ENCODE assay signal across 21 cellular contexts in the genomic region with DNA sequence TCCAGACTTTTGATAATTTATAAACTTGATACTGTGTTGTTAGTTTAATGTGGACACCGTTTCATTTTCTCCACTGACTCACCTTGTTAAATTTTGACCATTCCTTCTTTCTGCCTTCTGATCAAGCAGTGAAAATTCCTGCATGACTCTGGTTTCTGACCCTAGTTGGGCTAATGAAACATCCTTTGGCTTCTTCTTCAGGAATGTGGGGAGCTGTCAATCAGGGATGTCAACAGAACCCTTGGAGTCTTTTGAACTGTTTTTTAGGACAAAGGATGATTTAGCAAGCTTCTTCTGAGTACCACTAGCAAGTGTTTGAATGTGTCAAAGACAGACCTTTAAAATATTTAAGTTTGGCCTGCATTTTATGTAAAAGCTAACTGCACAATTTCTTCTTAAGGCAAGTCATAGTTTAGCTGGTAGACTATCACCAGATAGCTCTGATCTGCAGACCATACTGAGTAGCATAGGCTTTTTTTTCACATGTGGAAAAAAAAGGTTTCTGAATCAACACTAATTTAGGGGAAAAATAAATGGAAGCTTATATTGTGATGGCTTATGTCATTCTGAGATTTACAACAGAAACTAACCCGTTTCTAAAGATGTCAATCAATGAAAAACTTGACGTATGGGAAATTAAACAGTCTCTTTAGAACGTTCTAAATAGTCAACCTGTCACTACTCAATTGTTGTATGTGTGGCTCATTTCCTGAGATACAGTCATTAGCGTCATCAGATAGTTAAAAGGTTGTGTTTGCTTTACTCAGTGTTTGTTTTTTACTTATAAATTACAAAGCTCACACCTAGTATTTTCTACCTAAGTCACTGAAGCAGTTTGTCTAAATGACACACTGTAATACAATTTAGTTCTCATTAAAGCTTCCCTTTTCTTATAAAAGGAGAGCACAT.
A peak's percentile ranks its signal among the peaks of the same experiment; 100 is the strongest.
DNase-seq lines count a peak whose midpoint lies in the region; ATAC-seq and TF ChIP-seq lines count a peak whose summit lies in the region.
"Had no signal": no experiment of that assay in that cellular context is flagged by ENCODE, and none has a peak within 500 bp of the region (broad histone marks: within the 10 kb centered on the region; RNA-seq: fewer than 3 reads in every experiment).

No MANE protein-coding gene starts in this region.

- H3K27ac Mint-ChIP-seq in chondrocyte (ENCODE audit: unreplicated experiment), result peak overlapping the region; percentile 14
- no peak overlapping the region for H3K27ac Mint-ChIP-seq in WTC11
- H3K27ac Mint-ChIP-seq in T-cell, result no peak overlapping the region
- H3K27ac Mint-ChIP-seq: activated T-helper 2 cell treated with anti-CD3 and anti-CD28 coated beads, Interferon-gamma antibody, Interleukin-2, Interleukin-4, amounts not matched to agents 10 μg/mL and 5 μg/mL and 100 μg/mL, durations not matched to agents 14 hours and 24 hours and 36 hours; B cell; naive thymus-derived CD8-positive, alpha-beta T cell; stimulated activated memory B cell treated with anti-CD40 and anti-IgM and Interleukin-4, amounts not matched to agents 10 μg/mL and 1 μg/mL and 100 μg/mL, for 72 hours had no signal

- H3K36me3 ChIP-seq in mesendoderm (ENCODE audit: control insufficient read depth, insufficient read depth, low read length), result no peaks in the 10 kb centered on the region
- H3K36me3 ChIP-seq: MG63, right lobe of liver had no signal

- H4K8ac ChIP-seq in mesendoderm (ENCODE audit: low read depth, low read length), result no peak overlapping the region

- CTCF ChIA-PET in WTC11 (lab: Charles Lee) (interaction anchor here (0.5 to 0.9 kb wide), 2 partner anchors 44 to 89 kb away, joined by 4 read pairs; no protein-coding TSS in a partner anchor), T-cell (lab: Charles Lee) (no interaction called here)

- H3K9me3 Mint-ChIP-seq in chondrocyte (ENCODE audit: low read depth) (no peaks in the 10 kb centered on the region), WTC11 (no peaks in the 10 kb centered on the region), T-cell (peaks cover 0 to 4% (median 2%) of the 10 kb centered on the region in 3 donors)
- H3K9me3 Mint-ChIP-seq: activated T-helper 2 cell treated with anti-CD3 and anti-CD28 coated beads, Interferon-gamma antibody, Interleukin-2, Interleukin-4, amounts not matched to agents 10 μg/mL and 5 μg/mL and 100 μg/mL, durations not matched to agents 14 hours and 24 hours and 36 hours had no signal

- no peak overlapping the region for H3K9ac ChIP-seq in mesendoderm (ENCODE audit: low read length)

- no peak overlapping the region for H3K4ac ChIP-seq in mesendoderm (ENCODE audit: low read depth, low read length)

- no peak overlapping the region for H4K5ac ChIP-seq in mesendoderm (ENCODE audit: low read length)

- no peak overlapping the region for H3K4me3 ChIP-seq in mesendoderm (ENCODE audit: low read length)
- H3K4me3 ChIP-seq: MG63, right lobe of liver had no signal

- DNase-seq in DMS53 treated with DMSO at 0.1 percent for 48 hours (lab: John Stamatoyannopoulos, UW; ENCODE audit: unreplicated experiment) (peak; percentile 94), NCI-H2081 (lab: John Stamatoyannopoulos, UW) (peak; percentile 50 to 88), chondrocyte (ENCODE audit: low spot score) (no peak), mesendoderm (peak; percentile 32), hippocampal formation (lab: John Stamatoyannopoulos, UW) (no peak), WTC11 (ENCODE audit: low spot score) (no peak), T-cell (no peak)
- DNase-seq: activated CD4-positive, alpha-beta T cell treated with anti-CD3 and anti-CD28 coated beads, Interleukin-2, amount 50 U/mL, for 4 hours; effector memory CD4-positive, alpha-beta T cell; left cardiac atrium; MG63; naive thymus-derived CD8-positive, alpha-beta T cell; NCI-H226; right lobe of liver; RPMI8226; stimulated activated CD4-positive, alpha-beta T cell treated with anti-CD3 and anti-CD28 coated beads, Interleukin-4, amount 100 ng/mL, for 24 hours had no signal

- TF ChIP-seq CTCF in chondrocyte (IDR thresholded peaks at IDR 0.05) (no peak), WTC11 (IDR thresholded peaks at IDR 0.05) (no peak)

- POLR2A ChIA-PET in WTC11 (lab: Charles Lee) (interaction anchor here (0.5 kb wide), 1 partner anchor 9 kb away, joined by 3 read pairs; no protein-coding TSS in a partner anchor), T-cell (lab: Charles Lee) (no interaction called here)

- H3K23ac ChIP-seq in mesendoderm (ENCODE audit: low read length), result no peak overlapping the region

- H2BK15ac ChIP-seq in mesendoderm (replicated peaks; ENCODE audit: low read depth), result no peak overlapping the region

- no CpG with 5 or more reads among the region's 5 CpGs for WGBS in mesendoderm (ENCODE audit: extremely low coverage, insufficient coverage, low lambda C conversion rate)

- H3K4me3 Mint-ChIP-seq in chondrocyte (ENCODE audit: unreplicated experiment) (no peak overlapping the region), WTC11 (no peak overlapping the region), T-cell (no peak overlapping the region)
- H3K4me3 Mint-ChIP-seq: B cell; naive thymus-derived CD8-positive, alpha-beta T cell; stimulated activated memory B cell treated with anti-CD40 and anti-IgM and Interleukin-4, amounts not matched to agents 10 μg/mL and 1 μg/mL and 100 μg/mL, for 72 hours had no signal

- no peaks in the 10 kb centered on the region for H3K4me1 ChIP-seq in mesendoderm (ENCODE audit: control insufficient read depth, low read depth, low read length)

- no peaks in the 10 kb centered on the region for H3K27me3 ChIP-seq in mesendoderm (ENCODE audit: insufficient read depth, low read length, poor library complexity)
- H3K27me3 ChIP-seq: MG63, right lobe of liver had no signal

- no peaks in the 10 kb centered on the region for H3K79me2 ChIP-seq in mesendoderm (ENCODE audit: control insufficient read depth, insufficient read depth, low read length)

- no peak overlapping the region for H2BK120ac ChIP-seq in mesendoderm (ENCODE audit: low read depth, low read length)

- no peak overlapping the region for H3K27ac ChIP-seq in mesendoderm (ENCODE audit: low read depth, low read length)

- H3K36me3 Mint-ChIP-seq in chondrocyte (ENCODE audit: low read depth) (no peaks in the 10 kb centered on the region), WTC11 (no peaks in the 10 kb centered on the region), T-cell (no peaks in the 10 kb centered on the region)
- H3K36me3 Mint-ChIP-seq: naive thymus-derived CD8-positive, alpha-beta T cell; stimulated activated memory B cell treated with anti-CD40 and anti-IgM and Interleukin-4, amounts not matched to agents 10 μg/mL and 1 μg/mL and 100 μg/mL, for 72 hours had no signal

- H3K27me3 Mint-ChIP-seq in chondrocyte (ENCODE audit: low read depth) (no peaks in the 10 kb centered on the region), WTC11 (ENCODE audit: low read depth) (no peaks in the 10 kb centered on the region), T-cell (no peaks in the 10 kb centered on the region)
- H3K27me3 Mint-ChIP-seq: B cell; naive thymus-derived CD8-positive, alpha-beta T cell; stimulated activated memory B cell treated with anti-CD40 and anti-IgM and Interleukin-4, amounts not matched to agents 10 μg/mL and 1 μg/mL and 100 μg/mL, for 72 hours had no signal

- no peak overlapping the region for H2BK5ac ChIP-seq in mesendoderm (ENCODE audit: low read length)

- peaks cover 40% of the 10 kb centered on the region for H3K4me1 Mint-ChIP-seq in chondrocyte (ENCODE audit: low read depth)
- H3K4me1 Mint-ChIP-seq in WTC11, result peaks cover 3% of the 10 kb centered on the region; the same call in 1 of the 2 replicates
- H3K4me1 Mint-ChIP-seq in T-cell, result no peaks in the 10 kb centered on the region
- H3K4me1 Mint-ChIP-seq: B cell; naive thymus-derived CD8-positive, alpha-beta T cell; stimulated activated memory B cell treated with anti-CD40 and anti-IgM and Interleukin-4, amounts not matched to agents 10 μg/mL and 1 μg/mL and 100 μg/mL, for 72 hours had no signal

- no peak overlapping the region for H3K56ac ChIP-seq in mesendoderm (ENCODE audit: low read length)

- no peak for ATAC-seq in WTC11
- no peak for ATAC-seq in T-cell (replicated peaks in 1 of 4)
- ATAC-seq in HG02970 (IDR thresholded peaks at IDR 0.05; ENCODE audit: low FRiP score, unreplicated experiment), result no peak
- ATAC-seq: HCT116; left cardiac atrium; naive thymus-derived CD8-positive, alpha-beta T cell; stimulated activated memory B cell treated with anti-CD40 and anti-IgM and Interleukin-4, amounts not matched to agents 10 μg/mL and 1 μg/mL and 100 μg/mL, for 72 hours had no signal

- H3K79me1 ChIP-seq in mesendoderm (ENCODE audit: low read length), result no peaks in the 10 kb centered on the region

- no peak overlapping the region for H2AK5ac ChIP-seq in mesendoderm (ENCODE audit: low read length)

- H3K4me2 ChIP-seq in mesendoderm (ENCODE audit: low read length), result no peak overlapping the region

- no peak overlapping the region for H3K18ac ChIP-seq in mesendoderm (ENCODE audit: low read length)

TF ChIP-seq in WTC11, 78 proteins besides CTCF, POLR2A, EP300 and RAD21 (continues in another document):
- TF ChIP-seq ZNF396 (CRISPR knock-in tag; IDR thresholded peaks at IDR 0.05; ENCODE audit: borderline replicate concordance), result no peak
- TF ChIP-seq CREM (CRISPR knock-in tag; IDR thresholded peaks at IDR 0.05), result no peak
- TF ChIP-seq ZNF138 (CRISPR knock-in tag; conservative IDR thresholded peaks at IDR 0.05), result no peak
- TF ChIP-seq, protein P1, sequence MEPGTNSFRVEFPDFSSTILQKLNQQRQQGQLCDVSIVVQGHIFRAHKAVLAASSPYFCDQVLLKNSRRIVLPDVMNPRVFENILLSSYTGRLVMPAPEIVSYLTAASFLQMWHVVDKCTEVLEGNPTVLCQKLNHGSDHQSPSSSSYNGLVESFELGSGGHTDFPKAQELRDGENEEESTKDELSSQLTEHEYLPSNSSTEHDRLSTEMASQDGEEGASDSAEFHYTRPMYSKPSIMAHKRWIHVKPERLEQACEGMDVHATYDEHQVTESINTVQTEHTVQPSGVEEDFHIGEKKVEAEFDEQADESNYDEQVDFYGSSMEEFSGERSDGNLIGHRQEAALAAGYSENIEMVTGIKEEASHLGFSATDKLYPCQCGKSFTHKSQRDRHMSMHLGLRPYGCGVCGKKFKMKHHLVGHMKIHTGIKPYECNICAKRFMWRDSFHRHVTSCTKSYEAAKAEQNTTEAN (CRISPR knock-in tag; IDR thresholded peaks at IDR 0.05), result no peak

Comparison
In these comparisons a context has a peak if more than half of its experiments do, and no peak if none do; other contexts are left out.
1. DNase-seq: peak in DMS53 treated with DMSO at 0.1 percent for 48 hours (single experiment), NCI-H2081 (2 of 2) and mesendoderm (single experiment); none in chondrocyte (single experiment), hippocampal formation (0 of 2), WTC11 (single experiment) and T-cell (0 of 34).